Comparison of ENCODE assay signal across 9 cellular contexts in the genomic region with DNA sequence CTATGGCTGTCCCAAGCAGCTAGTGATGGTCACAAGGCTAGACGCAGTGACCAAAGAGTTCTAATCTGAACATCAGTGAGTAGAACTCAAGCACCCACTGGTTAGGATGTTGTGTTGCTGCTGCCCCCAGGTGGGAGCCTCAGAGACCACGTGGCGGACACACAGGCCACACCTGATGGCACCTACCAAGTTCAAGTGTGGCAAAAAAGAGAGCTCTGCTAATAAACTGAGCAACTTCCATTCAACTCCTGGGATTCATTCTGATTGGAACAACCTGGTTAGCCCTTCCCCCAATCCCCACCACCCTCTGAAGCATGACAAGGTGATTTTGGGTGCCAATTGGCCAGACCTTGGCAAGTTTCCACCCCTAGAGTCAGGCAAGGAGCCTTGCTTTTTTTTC. TPM values are rescaled to one million over a fixed set of nuclear protein-coding genes. Genes with fewer than 3 reads are reported as not detected.
A peak's percentile ranks its signal among the peaks of the same experiment; 100 is the strongest.
DNase-seq lines count a peak whose midpoint lies in the region; ATAC-seq and TF ChIP-seq lines count a peak whose summit lies in the region.
"Had no signal": no experiment of that assay in that cellular context is flagged by ENCODE, and none has a peak within 500 bp of the region (broad histone marks: within the 10 kb centered on the region; RNA-seq: fewer than 3 reads in every experiment).

No MANE protein-coding gene starts in this region.

- intact Hi-C loops in stomach (cut with DNase I; ENCODE audit: low total_unique reads): no loop called here

- peak in 3 of 4 experiments; percentile 7 to 19 (median 10) for DNase-seq in activated CD4-positive, CD25-positive, alpha-beta regulatory T cell (lab: John Stamatoyannopoulos, UW)
- DNase-seq in stomach: no peak
- no peak for DNase-seq in OCI-M2 (lab: John Stamatoyannopoulos, UW; ENCODE audit: unreplicated experiment)
- DNase-seq: uterus had no signal

- peaks cover 29 to 54% (median 41%) of the 10 kb centered on the region in 4 donors for H3K4me1 ChIP-seq in stomach

- peak overlapping the region; percentile 97 to 100 (median 98) for H3K4me3 Mint-ChIP-seq in brain
- peak overlapping the region; percentile 96 for H3K4me3 Mint-ChIP-seq in stimulated activated memory B cell treated with anti-CD40 and anti-IgM and Interleukin-4, amounts not matched to agents 10 μg/mL and 1 μg/mL and 100 μg/mL, for 72 hours

- H3K27me3 ChIP-seq in SU-DHL-6 (ENCODE audit: low read length) (no peaks in the 10 kb centered on the region), stomach (no peaks in the 10 kb centered on the region)
- H3K27me3 ChIP-seq: uterus had no signal

- H3K9me3 ChIP-seq in SU-DHL-6 (ENCODE audit: insufficient read depth, low read length) (no peaks in the 10 kb centered on the region), stomach (no peaks in the 10 kb centered on the region)
- H3K9me3 ChIP-seq: uterus had no signal

- no peaks in the 10 kb centered on the region for H3K36me3 ChIP-seq in SU-DHL-6 (ENCODE audit: low read length)
- H3K36me3 ChIP-seq in stomach: no peaks in the 10 kb centered on the region
- H3K36me3 ChIP-seq: uterus had no signal

- H2AFZ ChIP-seq in SU-DHL-6 (ENCODE audit: low read depth, low read length, severe bottlenecking): no peak overlapping the region

- H4K20me1 ChIP-seq in SU-DHL-6 (ENCODE audit: low read depth, low read length): no peaks in the 10 kb centered on the region

- peaks cover 9% of the 10 kb centered on the region; the same call in 1 of the 2 replicates for H3K79me2 ChIP-seq in SU-DHL-6 (ENCODE audit: insufficient read depth, low read length)

- H3K27me3 Mint-ChIP-seq in brain: peaks cover 11% of the 10 kb centered on the region
- no peaks in the 10 kb centered on the region for H3K27me3 Mint-ChIP-seq in stimulated activated memory B cell treated with anti-CD40 and anti-IgM and Interleukin-4, amounts not matched to agents 10 μg/mL and 1 μg/mL and 100 μg/mL, for 72 hours

- H3K36me3 Mint-ChIP-seq in brain: no peaks in the 10 kb centered on the region
- peaks cover 4% of the 10 kb centered on the region for H3K36me3 Mint-ChIP-seq in stimulated activated memory B cell treated with anti-CD40 and anti-IgM and Interleukin-4, amounts not matched to agents 10 μg/mL and 1 μg/mL and 100 μg/mL, for 72 hours

- TF ChIP-seq CTCF in SU-DHL-6 (IDR thresholded peaks at IDR 0.05; ENCODE audit: insufficient read depth, low read length, poor library complexity, severe bottlenecking) (no peak), brain (conservative IDR thresholded peaks at IDR 0.05) (no peak), stomach (IDR thresholded peaks at IDR 0.05) (no peak)

- H3K27ac Mint-ChIP-seq in brain: peak overlapping the region; percentile 57 to 98 (median 96)
- peak overlapping the region; percentile 92 for H3K27ac Mint-ChIP-seq in stimulated activated memory B cell treated with anti-CD40 and anti-IgM and Interleukin-4, amounts not matched to agents 10 μg/mL and 1 μg/mL and 100 μg/mL, for 72 hours

- 58 to 84% (median 76%) methylated on average over 3 of the region's 3 CpGs for WGBS in stomach, 5 donors

- peaks cover 0 to 5% (median 0%) of the 10 kb centered on the region in 5 experiments for H3K9me3 Mint-ChIP-seq in brain
- no peaks in the 10 kb centered on the region for H3K9me3 Mint-ChIP-seq in stimulated activated memory B cell treated with anti-CD40 and anti-IgM and Interleukin-4, amounts not matched to agents 10 μg/mL and 1 μg/mL and 100 μg/mL, for 72 hours

- no peak for TF ChIP-seq POLR2A in stomach (IDR thresholded peaks at IDR 0.05)

- no peak for TF ChIP-seq EP300 in stomach (IDR thresholded peaks at IDR 0.05)

- H3K9ac ChIP-seq in SU-DHL-6 (ENCODE audit: low read length): no peak overlapping the region; the same call in 1 of the 2 replicates

- H3K9me2 ChIP-seq in SU-DHL-6 (replicated peaks; ENCODE audit: insufficient read depth, low read length): no peaks in the 10 kb centered on the region

- H3K27ac ChIP-seq in SU-DHL-6 (ENCODE audit: low read depth, low read length) (no peak overlapping the region), stomach (no peak overlapping the region)

- ATAC-seq in activated CD4-positive, CD25-positive, alpha-beta regulatory T cell treated with anti-CD3 and anti-CD28 coated beads, Interleukin-2, amount 50 U/mL, for 24 hours: no peak
- ATAC-seq in stimulated activated memory B cell treated with anti-CD40 and anti-IgM and Interleukin-4, amounts not matched to agents 10 μg/mL and 1 μg/mL and 100 μg/mL, for 72 hours: no peak
- no peak for ATAC-seq in GM21737 (IDR thresholded peaks at IDR 0.05; ENCODE audit: unreplicated experiment)

- peak overlapping the region; percentile 56 for H3K4me2 ChIP-seq in SU-DHL-6 (ENCODE audit: low read depth, low read length, poor library complexity, severe bottlenecking)

- no peaks in the 10 kb centered on the region for H3F3A ChIP-seq in SU-DHL-6 (ENCODE audit: insufficient read depth)

- H3K4me3 ChIP-seq in SU-DHL-6 (ENCODE audit: insufficient read depth, low read length, poor library complexity, severe bottlenecking): no peak overlapping the region
- no peak overlapping the region for H3K4me3 ChIP-seq in stomach

- peaks cover 58% of the 10 kb centered on the region for H3K4me1 Mint-ChIP-seq in brain
- peaks cover 46% of the 10 kb centered on the region for H3K4me1 Mint-ChIP-seq in stimulated activated memory B cell treated with anti-CD40 and anti-IgM and Interleukin-4, amounts not matched to agents 10 μg/mL and 1 μg/mL and 100 μg/mL, for 72 hours

RNA-seq across cellular contexts. Expression of a gene that starts 3.5 kb away (rescaled TPM):
- polyA plus RNA-seq in brain (ENCODE audit: insufficient read depth, low read depth, low replicate concordance): 89.5 TPM
- total RNA-seq in stomach: 10 to 100 TPM; 15.4 to 54.9 (median 30.8) TPM
- polyA plus RNA-seq in stomach: 10 to 100 TPM; 29.6 to 48.1 (median 30.9) TPM

Comparison
In these comparisons a context has a peak if more than half of its experiments do, and no peak if none do; other contexts are left out.
1. DNase-seq: peak in activated CD4-positive, CD25-positive, alpha-beta regulatory T cell (3 of 4); none in stomach (single experiment) and OCI-M2 (single experiment).